Comparison of ENCODE assay signal across 15 cellular contexts in genomic region chr3:128227507-128227906, GRCh38.
A peak's percentile ranks its signal among the peaks of the same experiment; 100 is the strongest.
DNase-seq lines count a peak whose midpoint lies in the region; ATAC-seq and TF ChIP-seq lines count a peak whose summit lies in the region.
"Had no signal": no experiment of that assay in that cellular context is flagged by ENCODE, and none has a peak within 500 bp of the region (broad histone marks: within the 10 kb centered on the region; RNA-seq: fewer than 3 reads in every experiment).

No MANE protein-coding gene starts in this region.

- H3K4me3 ChIP-seq in trophoblast cell (ENCODE audit: low read depth, low read length), result no peak overlapping the region
- H3K4me3 ChIP-seq: BLaER1 had no signal

- peak overlapping the region; percentile 70 for H2BK120ac ChIP-seq in trophoblast cell (ENCODE audit: insufficient read depth, low read length, poor library complexity)

- peaks cover 53% of the 10 kb centered on the region for H3K4me1 Mint-ChIP-seq in brain
- H3K4me1 Mint-ChIP-seq in naive thymus-derived CD8-positive, alpha-beta T cell, result peaks cover 17 to 34% (median 25%) of the 10 kb centered on the region in 4 donors
- no peaks in the 10 kb centered on the region for H3K4me1 Mint-ChIP-seq in stimulated activated memory B cell treated with anti-CD40 and anti-IgM and Interleukin-4, amounts not matched to agents 10 μg/mL and 1 μg/mL and 100 μg/mL, for 72 hours

- no peak overlapping the region for H3K18ac ChIP-seq in trophoblast cell (ENCODE audit: low read length)

- no peak overlapping the region for H3K4me3 Mint-ChIP-seq in brain
- no peak overlapping the region for H3K4me3 Mint-ChIP-seq in naive thymus-derived CD8-positive, alpha-beta T cell
- H3K4me3 Mint-ChIP-seq in stimulated activated memory B cell treated with anti-CD40 and anti-IgM and Interleukin-4, amounts not matched to agents 10 μg/mL and 1 μg/mL and 100 μg/mL, for 72 hours, result no peak overlapping the region
- H3K4me3 Mint-ChIP-seq: HFFc6 had no signal

- H3K9me3 Mint-ChIP-seq in brain, result peaks cover 4 to 17% (median 9%) of the 10 kb centered on the region in 5 experiments
- peaks cover 0 to 17% (median 7%) of the 10 kb centered on the region in 9 donors for H3K9me3 Mint-ChIP-seq in naive thymus-derived CD8-positive, alpha-beta T cell
- peaks cover 7% of the 10 kb centered on the region for H3K9me3 Mint-ChIP-seq in stimulated activated memory B cell treated with anti-CD40 and anti-IgM and Interleukin-4, amounts not matched to agents 10 μg/mL and 1 μg/mL and 100 μg/mL, for 72 hours

- peaks cover 17% of the 10 kb centered on the region for H3K36me3 Mint-ChIP-seq in brain
- H3K36me3 Mint-ChIP-seq in naive thymus-derived CD8-positive, alpha-beta T cell, result peaks cover 0 to 9% (median under 1%) of the 10 kb centered on the region in 3 donors
- peaks cover 15% of the 10 kb centered on the region for H3K36me3 Mint-ChIP-seq in stimulated activated memory B cell treated with anti-CD40 and anti-IgM and Interleukin-4, amounts not matched to agents 10 μg/mL and 1 μg/mL and 100 μg/mL, for 72 hours

- no peak overlapping the region for H3K9ac ChIP-seq in trophoblast cell (ENCODE audit: low read length)
- H3K9ac ChIP-seq: BLaER1 had no signal

- H3K27me3 ChIP-seq in trophoblast cell (ENCODE audit: insufficient read depth, low read length), result no peaks in the 10 kb centered on the region
- H3K27me3 ChIP-seq: BLaER1 had no signal

- TF ChIP-seq CTCF in C4-2B (conservative IDR thresholded peaks at IDR 0.05) (no peak), brain (conservative IDR thresholded peaks at IDR 0.05) (no peak)

- H3K9me3 ChIP-seq in trophoblast cell (ENCODE audit: insufficient read depth, low read depth, low read length), result peaks cover 6% of the 10 kb centered on the region

- H2BK5ac ChIP-seq in trophoblast cell (ENCODE audit: low read depth, low read length, poor library complexity), result peak overlapping the region; percentile 7

- peak overlapping the region; percentile 14 for H3K14ac ChIP-seq in trophoblast cell (ENCODE audit: low read length)

- intact Hi-C loops in Right ventricle myocardium inferior (cut with DNase I), result loop anchor here (5.0 kb wide), 2 partner anchors 95 to 270 kb away; no protein-coding TSS in a partner anchor

- no CpG with 5 or more reads among the region's 4 CpGs for WGBS in trophoblast cell (ENCODE audit: extremely low coverage, insufficient coverage, insufficient read length)

- peak overlapping the region; percentile 77 for H2BK12ac ChIP-seq in trophoblast cell (ENCODE audit: low read length)

- ATAC-seq in naive thymus-derived CD8-positive, alpha-beta T cell, result no peak
- ATAC-seq in Right ventricle myocardium inferior, result no peak
- ATAC-seq in stimulated activated memory B cell treated with anti-CD40 and anti-IgM and Interleukin-4, amounts not matched to agents 10 μg/mL and 1 μg/mL and 100 μg/mL, for 72 hours, result no peak

- no peak overlapping the region for H3K4ac ChIP-seq in trophoblast cell (ENCODE audit: low read depth, low read length)

- H3K4me2 ChIP-seq in trophoblast cell (ENCODE audit: low read length), result no peak overlapping the region
- H3K4me2 ChIP-seq: BLaER1 had no signal

- no peak overlapping the region for H4K12ac ChIP-seq in trophoblast cell (ENCODE audit: low read depth, low read length)

- H4K8ac ChIP-seq in trophoblast cell (ENCODE audit: low read depth, low read length), result peak overlapping the region; percentile 47

- H3K36me3 ChIP-seq in trophoblast cell (ENCODE audit: control insufficient read depth in 1 of 2, insufficient read depth in 2 of 2, low read length in 2 of 2), result no peaks in the 10 kb centered on the region

- H2AK5ac ChIP-seq in trophoblast cell (ENCODE audit: low read length), result peak overlapping the region; percentile 51

- H3K79me1 ChIP-seq in trophoblast cell (ENCODE audit: low read length), result peaks cover 7% of the 10 kb centered on the region

- peaks cover 4 to 9% of the 10 kb centered on the region in 2 experiments for H3K4me1 ChIP-seq in trophoblast cell (ENCODE audit: control insufficient read depth in 1 of 2, insufficient read depth in 2 of 2, low read length in 2 of 2)
- H3K4me1 ChIP-seq: BLaER1, Caco-2 had no signal

- no peak for DNase-seq in naive thymus-derived CD8-positive, alpha-beta T cell
- no peak for DNase-seq in trophoblast cell
- no peak for DNase-seq in HuH-7 (ENCODE audit: low spot score)
- no peak for DNase-seq in Right ventricle myocardium inferior (ENCODE audit: missing footprints)
- DNase-seq: DMS153, DMS79, GF-D8, GOT3 had no signal

- peak overlapping the region; percentile 19 for H4K91ac ChIP-seq in trophoblast cell (ENCODE audit: low read depth, low read length)

- H3K27ac ChIP-seq in C4-2B (0 out of 2 replicates have a peak overlapping the region, but pooled peaks have one; percentile 4), trophoblast cell (ENCODE audit: low read depth, low read length) (no peak overlapping the region)
- H3K27ac ChIP-seq: 22Rv1, BLaER1 had no signal

- H3K79me2 ChIP-seq in trophoblast cell (ENCODE audit: control insufficient read depth, insufficient read depth, low read length, poor library complexity), result no peaks in the 10 kb centered on the region

- no peak overlapping the region for H3K23ac ChIP-seq in trophoblast cell (ENCODE audit: low read length)

- H2AFZ ChIP-seq in trophoblast cell (ENCODE audit: insufficient read depth, low read length, poor library complexity), result no peak overlapping the region

- H3K27ac Mint-ChIP-seq in brain, result peak overlapping the region in 4 of 5 experiments; percentile 39 to 67 (median 58)
- H3K27ac Mint-ChIP-seq in naive thymus-derived CD8-positive, alpha-beta T cell, result peak overlapping the region in 6 of 10 donors; percentile 55 to 77 (median 60)
- no peak overlapping the region for H3K27ac Mint-ChIP-seq in stimulated activated memory B cell treated with anti-CD40 and anti-IgM and Interleukin-4, amounts not matched to agents 10 μg/mL and 1 μg/mL and 100 μg/mL, for 72 hours
- H3K27ac Mint-ChIP-seq: HFFc6 had no signal

- peaks cover 2% of the 10 kb centered on the region for H3K27me3 Mint-ChIP-seq in brain
- no peaks in the 10 kb centered on the region for H3K27me3 Mint-ChIP-seq in naive thymus-derived CD8-positive, alpha-beta T cell
- H3K27me3 Mint-ChIP-seq in stimulated activated memory B cell treated with anti-CD40 and anti-IgM and Interleukin-4, amounts not matched to agents 10 μg/mL and 1 μg/mL and 100 μg/mL, for 72 hours, result no peaks in the 10 kb centered on the region

- POLR2A ChIA-PET in naive thymus-derived CD8-positive, alpha-beta T cell (lab: Charles Lee), result interaction anchor here (1.5 to 1.6 kb wide), 2 partner anchors 59 to 95 kb away, joined by 4 to 10 read pairs; no protein-coding TSS in a partner anchor
